Comparison of ENCODE assay signal across 31 cellular contexts in genomic region chr9:126262738-126263137, GRCh38.
"Had no signal": no experiment of that assay in that cellular context is flagged by ENCODE, and none has a peak within 500 bp of the region (broad histone marks: within the 10 kb centered on the region; RNA-seq: fewer than 3 reads in every experiment).

No MANE protein-coding gene starts in this region.

- H3K27ac ChIP-seq: ascending aorta, breast epithelium, cardiac muscle cell, colonic mucosa, gastrocnemius medialis, heart left ventricle, hepatocyte, WERI-Rb-1 had no signal

- H3K27me3 ChIP-seq: ascending aorta, colonic mucosa had no signal

- H3K79me2 ChIP-seq: hepatocyte had no signal

- H3K4me3 ChIP-seq: ascending aorta, breast epithelium, cardiac muscle cell, colonic mucosa, gastrocnemius medialis, heart left ventricle, hepatocyte had no signal

- H3K36me3 ChIP-seq: ascending aorta, breast epithelium, cardiac muscle cell, colonic mucosa, gastrocnemius medialis, heart left ventricle, WERI-Rb-1 had no signal

- H3K4me2 ChIP-seq: hepatocyte had no signal

- H2AFZ ChIP-seq: hepatocyte had no signal

- H3K9me3 ChIP-seq: ascending aorta, breast epithelium, colonic mucosa, gastrocnemius medialis had no signal

- DNase-seq: activated B cell treated with CpG ODN at 0.5 μM for 24 hours; activated CD4-positive, alpha-beta memory T cell treated with anti-CD3 and anti-CD28 coated beads, Interleukin-2, amount 10 ng/mL, durations not matched to agents 7 days and 5 days; activated CD4-positive, alpha-beta T cell treated with anti-CD3 and anti-CD28 coated beads for 36 hours; activated CD4-positive, alpha-beta T cell treated with anti-CD3 and anti-CD28 coated beads, Interleukin-2, amount 10 ng/mL, durations not matched to agents 24 days and 14 days; activated CD4-positive, alpha-beta T cell treated with anti-CD3 and anti-CD28 coated beads, Interleukin-2, amount 50 U/mL, for 4 hours; activated CD4-positive, CD25-positive, alpha-beta regulatory T cell treated with anti-CD3 and anti-CD28 coated beads, Interleukin-2, amount 50 U/mL, for 72 hours; activated CD8-positive, alpha-beta memory T cell treated with anti-CD3 and anti-CD28 coated beads, Interleukin-2, amount 50 U/mL, for 48 hours; activated gamma-delta T cell; activated naive CD4-positive, alpha-beta T cell; activated naive CD4-positive, alpha-beta T cell treated with anti-CD3 and anti-CD28 coated beads, Interleukin-2, amount 10 ng/mL, durations not matched to agents 7 days and 5 days; activated naive CD8-positive, alpha-beta T cell treated with anti-CD3 and anti-CD28 coated beads, Interleukin-2, amount 10 ng/mL, durations not matched to agents 7 days and 5 days; activated T-cell treated with anti-CD3 and anti-CD28 coated beads for 4 hours; activated T-cell treated with anti-CD3 and anti-CD28 coated beads, Interleukin-2, amount 50 U/mL, for 24 hours; activated T-cell treated with anti-CD3 and anti-CD28 coated beads, Interleukin-2, amount 50 U/mL, for 72 hours; central memory CD4-positive, alpha-beta T cell; cerebellar nuclear complex; colonic mucosa; effector CD8-positive, alpha-beta T cell; foreskin fibroblast; gastrocnemius medialis; glutamatergic neuron; heart left ventricle; T-helper 17 cell; T1000; WERI-Rb-1 had no signal

- H3K4me1 ChIP-seq: ascending aorta, breast epithelium, colonic mucosa, gastrocnemius medialis, heart left ventricle had no signal

- ATAC-seq: activated CD4-positive, alpha-beta T cell treated with anti-CD3 and anti-CD28 coated beads for 36 hours; activated naive CD4-positive, alpha-beta T cell treated with anti-CD3 and anti-CD28 coated beads, Interleukin-2, amount 50 U/mL, for 72 hours; activated T-cell treated with anti-CD3 and anti-CD28 coated beads, Interleukin-2, amount 50 U/mL, for 72 hours; esophagus mucosa; gastrocnemius medialis; heart left ventricle; T-helper 17 cell had no signal
